In genomic region chrX:19373034-19373891, GRCh38 we compare ENCODE assay signal across 10 cellular contexts. TPM values are rescaled to one million over a fixed set of nuclear protein-coding genes. Genes with fewer than 3 reads are reported as not detected.
A peak's percentile ranks its signal among the peaks of the same experiment; 100 is the strongest.
DNase-seq lines count a peak whose midpoint lies in the region; ATAC-seq and TF ChIP-seq lines count a peak whose summit lies in the region.
"Had no signal": no experiment of that assay in that cellular context is flagged by ENCODE, and none has a peak within 500 bp of the region (broad histone marks: within the 10 kb centered on the region; RNA-seq: fewer than 3 reads in every experiment).

No MANE protein-coding gene starts in this region.

- no peak for TF ChIP-seq CTCF in PC-3 (conservative IDR thresholded peaks at IDR 0.05; ENCODE audit: low read depth, low read length)
- no peak for TF ChIP-seq CTCF in esophagus muscularis mucosa (IDR thresholded peaks at IDR 0.05)

- ATAC-seq in PC-3: no peak; the same call in 1 of the 2 replicates
- ATAC-seq in HG03521 (IDR thresholded peaks at IDR 0.05; ENCODE audit: unreplicated experiment): no peak

- no peaks in the 10 kb centered on the region for H4K20me1 ChIP-seq in PC-3 (ENCODE audit: low read length)

- H3K36me3 ChIP-seq in ES-I3 (ENCODE audit: insufficient read depth, low read length): no peaks in the 10 kb centered on the region
- no peaks in the 10 kb centered on the region for H3K36me3 ChIP-seq in PC-3 (ENCODE audit: low read depth, low read length)
- H3K36me3 ChIP-seq in esophagus muscularis mucosa: no peaks in the 10 kb centered on the region
- H3K36me3 ChIP-seq: uterus had no signal

- no peak for TF ChIP-seq POLR2A in esophagus muscularis mucosa (IDR thresholded peaks at IDR 0.05; ENCODE audit: low read depth)

- H3K27me3 ChIP-seq in PC-3 (ENCODE audit: low read length) (no peaks in the 10 kb centered on the region), esophagus muscularis mucosa (no peaks in the 10 kb centered on the region)
- H3K27me3 ChIP-seq: uterus had no signal

- H3F3A ChIP-seq in PC-3 (ENCODE audit: low read length, unreplicated experiment): no peaks in the 10 kb centered on the region

- H3K79me2 ChIP-seq in PC-3 (ENCODE audit: low read length): no peaks in the 10 kb centered on the region

- TF ChIP-seq EP300 in esophagus muscularis mucosa (IDR thresholded peaks at IDR 0.05): no peak

- H3K9ac ChIP-seq in ES-I3 (ENCODE audit: low read depth, low read length): peak overlapping the region; percentile 74
- H3K9ac ChIP-seq in PC-3 (ENCODE audit: low read length): no peak overlapping the region

- DNase-seq in PC-3 (no peak), esophagus muscularis mucosa (ENCODE audit: extremely low spot score) (no peak), posterior vena cava (ENCODE audit: low spot score) (peak; percentile 78), AG08396 (ENCODE audit: low spot score) (no peak), NCI-H748 treated with DMSO at 0.1 percent for 48 hours (lab: John Stamatoyannopoulos, UW) (no peak)
- no peak for DNase-seq in activated effector memory CD4-positive, alpha-beta T cell treated with anti-CD3 and anti-CD28 coated beads, Interleukin-2, amount 50 U/mL, for 16 hours
- DNase-seq: activated CD4-positive, CD25-positive, alpha-beta regulatory T cell treated with anti-CD3 and anti-CD28 coated beads, Interleukin-2, amount 50 U/mL, for 72 hours had no signal

- H3K4me1 ChIP-seq in ES-I3 (ENCODE audit: insufficient read depth, low read length) (no peaks in the 10 kb centered on the region; the same call in 1 of the 2 replicates), PC-3 (ENCODE audit: insufficient read depth, low read length) (peaks cover 4% of the 10 kb centered on the region; the same call in 1 of the 2 replicates), esophagus muscularis mucosa (peaks cover 0 to 13% (median 12%) of the 10 kb centered on the region in 4 donors)
- H3K4me1 ChIP-seq: uterus had no signal

- no TSS peak for BruUV-seq in PC-3 (replicated peaks; lab: Mats Ljungman, UMichigan)

- CTCF ChIA-PET in PC-3 (lab: Charles Lee): interaction anchor here (1.5 kb wide), 1 partner anchor 162 kb away, joined by 23 read pairs; no protein-coding TSS in a partner anchor

- peak overlapping the region; percentile 97 for H2AFZ ChIP-seq in PC-3 (ENCODE audit: low read length)

- H3K9me2 ChIP-seq in PC-3 (replicated peaks; ENCODE audit: low read length): no peaks in the 10 kb centered on the region

- H3K27ac ChIP-seq in PC-3 (ENCODE audit: low read length) (no peak overlapping the region), esophagus muscularis mucosa (replicated peaks in 1 of 4) (no peak overlapping the region)
- H3K27ac ChIP-seq: uterus had no signal

- H3K4me2 ChIP-seq in PC-3 (ENCODE audit: low read length): peak overlapping the region; percentile 99

- 47% methylated on average over 25 of the region's 25 CpGs for WGBS in esophagus muscularis mucosa

- POLR2A ChIA-PET in PC-3 (lab: Charles Lee; ENCODE audit: unreplicated experiment): no interaction called here

- intact Hi-C loops in PC-3 (cut with micrococcal nuclease): loop anchor here (2.0 to 5.0 kb wide), 2 partner anchors 139 to 516 kb away; no protein-coding TSS in a partner anchor
- intact Hi-C loops in esophagus muscularis mucosa (cut with DNase I): loop anchor here (10.0 kb wide), 2 partner anchors 172 to 522 kb away; no protein-coding TSS in a partner anchor
- intact Hi-C loops in posterior vena cava (cut with DNase I): no loop called here

- H3K4me3 ChIP-seq in PC-3 (ENCODE audit: low read length): peak overlapping the region; percentile 73
- H3K4me3 ChIP-seq in esophagus muscularis mucosa: peak overlapping the region; percentile 45 to 58 (median 48)

- H3K9me3 ChIP-seq in ES-I3 (ENCODE audit: control insufficient read depth, insufficient read depth, low read length): no peaks in the 10 kb centered on the region; the same call in 1 of the 2 replicates
- no peaks in the 10 kb centered on the region for H3K9me3 ChIP-seq in PC-3 (ENCODE audit: low read length)
- H3K9me3 ChIP-seq in esophagus muscularis mucosa: no peaks in the 10 kb centered on the region
- H3K9me3 ChIP-seq: uterus had no signal

RNA-seq across cellular contexts. Expression of gene PDHA1, which starts 29.5 kb away (rescaled TPM):
- total RNA-seq in PC-3 (2014; rRNA removed) (408 and 454 TPM in 2 replicates), esophagus muscularis mucosa (100 to 1,000 TPM in 1 of 4 donors, 10 to 100 TPM in 3; 45.7 to 137 (median 78.8) TPM), posterior vena cava (10 to 100 TPM; 94.3 to 95.1 TPM)

Comparison
In these comparisons a context has a peak if more than half of its experiments do, and no peak if none do; other contexts are left out.
1. intact Hi-C loops: an anchor here in PC-3 (2.0 to 5.0 kb wide) and esophagus muscularis mucosa (10.0 kb wide); none called in posterior vena cava.